In the genomic region with DNA sequence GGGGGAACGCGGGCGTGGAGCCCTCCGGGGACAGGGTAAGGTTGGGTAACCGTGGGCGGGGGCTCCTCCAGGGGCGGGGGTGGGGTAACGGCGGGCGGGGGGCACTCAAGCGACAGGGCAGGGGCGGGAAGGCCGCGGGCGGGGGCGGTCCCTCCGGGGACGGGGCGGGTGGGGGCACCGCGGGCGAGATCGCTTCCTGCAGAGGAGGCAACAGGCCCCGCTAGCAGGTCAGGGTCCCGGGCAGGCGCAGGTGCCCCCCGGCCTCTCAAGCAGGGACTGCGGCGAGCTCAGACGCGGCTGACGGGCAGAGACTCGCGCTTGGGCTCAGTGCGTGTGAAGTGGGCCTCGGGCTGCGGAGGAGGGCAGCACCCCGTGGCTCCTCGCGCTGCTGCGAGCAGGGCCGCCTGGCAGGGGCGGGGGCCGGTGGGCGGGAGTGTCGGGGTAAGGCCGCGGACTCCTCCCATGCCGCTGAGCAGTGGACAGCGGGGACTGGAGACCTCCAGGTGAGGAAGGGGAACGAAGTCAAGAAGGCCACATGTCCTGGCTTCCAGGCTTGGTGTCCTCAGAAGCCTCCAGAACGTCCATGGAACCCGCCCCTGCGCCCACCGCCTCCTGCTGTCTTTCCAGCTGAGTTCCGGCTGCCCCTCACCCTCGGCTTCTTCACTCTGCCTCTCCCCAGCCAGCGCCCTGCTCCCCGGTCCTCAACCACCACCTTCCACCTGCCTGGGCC, we compare ENCODE assay signal across 8 cellular contexts. TPM values are rescaled to one million over a fixed set of nuclear protein-coding genes. Genes with fewer than 3 reads are reported as not detected.
DNase-seq lines count a peak whose midpoint lies in the region; ATAC-seq and TF ChIP-seq lines count a peak whose summit lies in the region.

No MANE protein-coding gene starts in this region.

- ATAC-seq in GM21619 (IDR thresholded peaks at IDR 0.05; ENCODE audit: unreplicated experiment): peak; percentile 28

- peak overlapping the region; percentile 98 for H3K27ac ChIP-seq in VCaP

- TF ChIP-seq CTCF in VCaP (conservative IDR thresholded peaks at IDR 0.05): no peak

- peak; percentile 62 for DNase-seq in COR-L47 (lab: John Stamatoyannopoulos, UW)
- DNase-seq in NCI-H1105 treated with DMSO at 0.1 percent for 48 hours (lab: John Stamatoyannopoulos, UW): peak; percentile 46
- DNase-seq in cerebellum (ENCODE audit: low spot score): peak; percentile 74
- peak; percentile 86 for DNase-seq in left kidney (ENCODE audit: low read depth, low spot score)
- peak; percentile 78 for DNase-seq in stimulated activated CD4-positive, alpha-beta T cell treated with anti-CD3 and anti-CD28 coated beads, Interleukin-2, amount 100 ng/mL, for 4 hours (ENCODE audit: low read depth)
- DNase-seq in superior temporal gyrus (ENCODE audit: extremely low spot score): no peak

RNA-seq across cellular contexts. Expression of a gene that starts 0.6 kb away (rescaled TPM):
- 207 TPM for total RNA-seq in cerebellum

RNA-seq across cellular contexts. Expression of a gene that starts 23.5 kb away (rescaled TPM):
- total RNA-seq in cerebellum: 0.18 TPM

RNA-seq across cellular contexts. Expression of a gene that starts 27.6 kb away (rescaled TPM):
- total RNA-seq in cerebellum: 0.82 TPM
